In genomic region chr20:14055127-14055742, GRCh38 we compare ENCODE assay signal across 9 cellular contexts. TPM values are rescaled to one million over a fixed set of nuclear protein-coding genes. Genes with fewer than 3 reads are reported as not detected.
DNase-seq lines count a peak whose midpoint lies in the region; ATAC-seq and TF ChIP-seq lines count a peak whose summit lies in the region.
"Had no signal": no experiment of that assay in that cellular context is flagged by ENCODE, and none has a peak within 500 bp of the region (broad histone marks: within the 10 kb centered on the region; RNA-seq: fewer than 3 reads in every experiment).

No MANE protein-coding gene starts in this region.

- H3K27ac ChIP-seq in heart right ventricle (no peak overlapping the region), right cardiac atrium (ENCODE audit: low read length) (no peak overlapping the region), mammary epithelial cell (ENCODE audit: insufficient read depth, low read depth, low read length) (no peak overlapping the region), lower lobe of right lung (no peak overlapping the region)

- no peak overlapping the region for H3K9ac ChIP-seq in mammary epithelial cell (ENCODE audit: insufficient read depth, low read length)

- in situ Hi-C loops in mammary epithelial cell (cut with MboI; ENCODE audit: low sequenced_read_pairs in 2 of 2) = loop anchor here (5.0 to 10.0 kb wide), 2 partner anchors 230 to 233 kb away; no protein-coding TSS in a partner anchor

- no peaks in the 10 kb centered on the region for H3K27me3 Mint-ChIP-seq in T-helper 2 cell treated with Interferon-gamma antibody and Interleukin-4, amounts not matched to agents 5 μg/mL and 100 μg/mL, for 36 hours (ENCODE audit: low read depth)

- no TSS peak for BruUV-seq in mammary epithelial cell (replicated peaks; lab: Mats Ljungman, UMichigan)

- H3K4me3 Mint-ChIP-seq in T-helper 2 cell treated with Interferon-gamma antibody and Interleukin-4, amounts not matched to agents 5 μg/mL and 100 μg/mL, for 36 hours = no peak overlapping the region
- H3K4me3 Mint-ChIP-seq: stimulated activated naive CD8-positive, alpha-beta T cell treated with anti-CD3 and anti-CD28 coated beads, Interleukin-15, Interleukin-2, amounts not matched to agents 100 ng/mL and 50 ng/mL, for 24 hours had no signal

- dilution Hi-C loops in mammary epithelial cell (cut with HindIII; ENCODE audit: low sequenced_read_pairs) = no loop called here

- H3K9me3 ChIP-seq in heart right ventricle (no peaks in the 10 kb centered on the region), right cardiac atrium (ENCODE audit: control insufficient read depth, low read length) (no peaks in the 10 kb centered on the region), mammary epithelial cell (replicated peaks; ENCODE audit: insufficient read depth, low read length) (no peaks in the 10 kb centered on the region), lower lobe of right lung (no peaks in the 10 kb centered on the region)

- intact Hi-C loops in heart right ventricle (cut with DNase I) = loop anchor here in 7 of 10 donors (2.0 to 10.0 kb wide), 4 partner anchors 60 to 930 kb away; partner anchors contain the start of genes MACROD2 (in 1 of the 7) and SEL1L2 (in 1 of the 7)
- intact Hi-C loops in right cardiac atrium (cut with DNase I) = loop anchor here in 2 of 4 donors (2.0 to 5.0 kb wide), 2 partner anchors 233 to 234 kb away; no protein-coding TSS in a partner anchor
- intact Hi-C loops in mammary epithelial cell (cut with micrococcal nuclease) = loop anchor here (1.0 to 10.0 kb wide), 4 partner anchors 235 to 930 kb away; no protein-coding TSS in a partner anchor
- intact Hi-C loops in lower lobe of right lung (cut with DNase I) = loop anchor here (10.0 kb wide), 1 partner anchor 240 kb away; no protein-coding TSS in a partner anchor

- no peak overlapping the region for H3K4me3 ChIP-seq in heart right ventricle
- H3K4me3 ChIP-seq in right cardiac atrium (ENCODE audit: low read length) = no peak overlapping the region
- no peak overlapping the region for H3K4me3 ChIP-seq in mammary epithelial cell (replicated peaks in 1 of 3; ENCODE audit: insufficient read depth in 1 of 3, low read depth in 2 of 3, low read length in 3 of 3)
- H3K4me3 ChIP-seq in lower lobe of right lung = no peak overlapping the region

- H3K4me2 ChIP-seq in mammary epithelial cell (ENCODE audit: insufficient read depth, low read depth, low read length) = no peak overlapping the region

- H3K9me3 Mint-ChIP-seq in T-helper 2 cell treated with Interferon-gamma antibody and Interleukin-4, amounts not matched to agents 5 μg/mL and 100 μg/mL, for 36 hours = no peaks in the 10 kb centered on the region
- H3K9me3 Mint-ChIP-seq: stimulated activated naive CD8-positive, alpha-beta T cell treated with anti-CD3 and anti-CD28 coated beads, Interleukin-15, Interleukin-2, amounts not matched to agents 100 ng/mL and 50 ng/mL, for 24 hours had no signal

- no peak overlapping the region for H3K27ac Mint-ChIP-seq in T-helper 2 cell treated with Interferon-gamma antibody and Interleukin-4, amounts not matched to agents 5 μg/mL and 100 μg/mL, for 36 hours
- H3K27ac Mint-ChIP-seq: stimulated activated naive CD8-positive, alpha-beta T cell treated with anti-CD3 and anti-CD28 coated beads, Interleukin-15, Interleukin-2, amounts not matched to agents 100 ng/mL and 50 ng/mL, for 24 hours had no signal

- no peaks in the 10 kb centered on the region for H3K79me2 ChIP-seq in mammary epithelial cell (ENCODE audit: insufficient read depth, low read length)

- no peaks in the 10 kb centered on the region for H4K20me1 ChIP-seq in mammary epithelial cell (ENCODE audit: insufficient read depth, low read length)

- WGBS in heart right ventricle, 2 donors = 1 to 2% methylated on average over 4 of the region's 4 CpGs
- 1% methylated on average over 4 of the region's 4 CpGs for WGBS in right cardiac atrium
- 0% methylated on average over 4 of the region's 4 CpGs for WGBS in mammary epithelial cell (ENCODE audit: low coverage, missing lambda C conversion rate)

- no peaks in the 10 kb centered on the region for H3K4me1 ChIP-seq in heart right ventricle
- H3K4me1 ChIP-seq in right cardiac atrium (ENCODE audit: control insufficient read depth, insufficient read depth, low read length) = no peaks in the 10 kb centered on the region
- H3K4me1 ChIP-seq in mammary epithelial cell (ENCODE audit: insufficient read depth, low read length) = no peaks in the 10 kb centered on the region
- no peaks in the 10 kb centered on the region for H3K4me1 ChIP-seq in lower lobe of right lung

- DNase-seq in heart right ventricle (peak in 1 of 2 donors; percentile 30), right cardiac atrium (no peak), HT-29 (ENCODE audit: low spot score) (peak; percentile 89), NCI-H774 (lab: John Stamatoyannopoulos, UW) (peak; percentile 31), mammary epithelial cell (peak; percentile 48), lower lobe of right lung (no peak)
- no peak for DNase-seq in T-helper 2 cell treated with Interferon-gamma antibody and Interleukin-4, amounts not matched to agents 5 μg/mL and 100 μg/mL, for 36 hours (ENCODE audit: low spot score)
- DNase-seq in activated effector memory CD4-positive, alpha-beta T cell treated with anti-CD3 and anti-CD28 coated beads, Interleukin-2, amount 50 U/mL, for 16 hours = no peak

- CTCF ChIA-PET in mammary epithelial cell (lab: Charles Lee; ENCODE audit: low non-redundant PET) = interaction anchor here (0.7 kb wide), 1 partner anchor 142 kb away, joined by 5 read pairs; no protein-coding TSS in a partner anchor

- no peaks in the 10 kb centered on the region for H3K27me3 ChIP-seq in heart right ventricle
- no peaks in the 10 kb centered on the region for H3K27me3 ChIP-seq in right cardiac atrium (ENCODE audit: control insufficient read depth, insufficient read depth)
- no peaks in the 10 kb centered on the region for H3K27me3 ChIP-seq in mammary epithelial cell (ENCODE audit: insufficient read depth, low read length)
- H3K27me3 ChIP-seq in lower lobe of right lung (ENCODE audit: low read depth) = no peaks in the 10 kb centered on the region

- no peak for ATAC-seq in heart right ventricle
- no peak for ATAC-seq in right cardiac atrium
- peak in 1 of 2 donors; percentile 63 for ATAC-seq in lower lobe of right lung

- no peaks in the 10 kb centered on the region for H3K4me1 Mint-ChIP-seq in T-helper 2 cell treated with Interferon-gamma antibody and Interleukin-4, amounts not matched to agents 5 μg/mL and 100 μg/mL, for 36 hours (ENCODE audit: low read depth)

- H2AFZ ChIP-seq in mammary epithelial cell (ENCODE audit: low read depth, low read length) = no peak overlapping the region

- no peaks in the 10 kb centered on the region for H3K36me3 Mint-ChIP-seq in T-helper 2 cell treated with Interferon-gamma antibody and Interleukin-4, amounts not matched to agents 5 μg/mL and 100 μg/mL, for 36 hours (ENCODE audit: low read depth)

- H3K36me3 ChIP-seq in heart right ventricle (no peaks in the 10 kb centered on the region), mammary epithelial cell (ENCODE audit: insufficient read depth, low read length) (no peaks in the 10 kb centered on the region), lower lobe of right lung (no peaks in the 10 kb centered on the region)

- TF ChIP-seq CTCF in heart right ventricle (IDR thresholded peaks at IDR 0.05) (peak in 8 of 9 donors; percentile 31 to 75 (median 67)), mammary epithelial cell (conservative IDR thresholded peaks at IDR 0.05 in 1 of 2, IDR thresholded peaks at IDR 0.05 in 1 of 2; ENCODE audit: extremely low read depth in 1 of 2, insufficient read depth in 1 of 2, low read depth in 1 of 2, low read length in 2 of 2) (peak; percentile 47 to 57), lower lobe of right lung (IDR thresholded peaks at IDR 0.05) (peak; percentile 60)

RNA-seq across cellular contexts. Expression of gene MACROD2, which starts 59.9 kb away (rescaled TPM):
- total RNA-seq in heart right ventricle (1 to 10 TPM; 2.6 to 6.4 (median 4.5) TPM), right cardiac atrium (1 to 10 TPM; 2.3 to 4.4 (median 3.1) TPM), mammary epithelial cell (1 to 10 TPM; 1.4 to 3.2 TPM), lower lobe of right lung (73.0 TPM)
- polyA plus RNA-seq in heart right ventricle (1 to 10 TPM in 1 of 2 donors, under 1 TPM in 1; 0.28 to 1.5 TPM), right cardiac atrium (0.61 TPM), mammary epithelial cell (0.32 TPM)
- 2.2 and 2.3 TPM in 2 replicates for total RNA-seq in HT-29 (2014; rRNA removed; shearing (Covaris generic))
- not detected for polyA minus RNA-seq in mammary epithelial cell

Comparison
In these comparisons a context has a peak if more than half of its experiments do, and no peak if none do; other contexts are left out.
1. DNase-seq: peak in HT-29 (single experiment), NCI-H774 (single experiment) and mammary epithelial cell (single experiment); none in right cardiac atrium (0 of 3), lower lobe of right lung (single experiment), T-helper 2 cell treated with Interferon-gamma antibody and Interleukin-4, amounts not matched to agents 5 μg/mL and 100 μg/mL, for 36 hours (single experiment) and activated effector memory CD4-positive, alpha-beta T cell treated with anti-CD3 and anti-CD28 coated beads, Interleukin-2, amount 50 U/mL, for 16 hours (single experiment).
2. RNA of gene MACROD2, which starts 59.9 kb away (total RNA-seq): 73.0 TPM in lower lobe of right lung (single experiment); 2.6 to 6.4 TPM in heart right ventricle, 2.3 to 4.4 TPM in right cardiac atrium, 1.4 to 3.2 TPM in mammary epithelial cell and 2.2 to 2.3 TPM in HT-29; every median in the first group is over 10 times any median in the second.
3. Peak in every context shown above with its lines, with median percentiles within 50 percentile points of each other: CTCF ChIP-seq.